In genomic region chr3:13045904-13046568, GRCh38 we compare ENCODE assay signal across 10 cellular contexts. TPM values are rescaled to one million over a fixed set of nuclear protein-coding genes. Genes with fewer than 3 reads are reported as not detected.
DNase-seq lines count a peak whose midpoint lies in the region; ATAC-seq and TF ChIP-seq lines count a peak whose summit lies in the region.
"Had no signal": no experiment of that assay in that cellular context is flagged by ENCODE, and none has a peak within 500 bp of the region (broad histone marks: within the 10 kb centered on the region; RNA-seq: fewer than 3 reads in every experiment).

No MANE protein-coding gene starts in this region.

- ATAC-seq in GM19328 (IDR thresholded peaks at IDR 0.05; ENCODE audit: unreplicated experiment) (peak; percentile 80), HG03159 (IDR thresholded peaks at IDR 0.05; ENCODE audit: unreplicated experiment) (peak; percentile 79), activated B cell treated with CpG ODN at 0.5 μM for 24 hours (ENCODE audit: low read depth) (peak; percentile 90), sciatic nerve (peak; percentile 66)
- ATAC-seq: body of pancreas had no signal

- CTCF ChIA-PET in activated B cell treated with CpG ODN at 0.5 μM for 24 hours (lab: Charles Lee) = interaction anchor here (1.0 to 3.3 kb wide), 12 partner anchors 12 to 144 kb away, joined by 3 to 14 read pairs (median 4); no protein-coding TSS in a partner anchor

- H3K4me1 Mint-ChIP-seq in activated B cell treated with CpG ODN at 0.5 μM for 24 hours = peaks cover 74% of the 10 kb centered on the region

- TF ChIP-seq CTCF in GM10266 (IDR thresholded peaks at IDR 0.05; ENCODE audit: control insufficient read depth, insufficient read depth, low read depth, missing control alignments) = peak; percentile 0
- no peak for TF ChIP-seq CTCF in activated B cell treated with CpG ODN at 0.5 μM for 24 hours (IDR thresholded peaks at IDR 0.05)

- peak overlapping the region; percentile 62 for H3K4me3 Mint-ChIP-seq in activated B cell treated with CpG ODN at 0.5 μM for 24 hours

- H3K36me3 Mint-ChIP-seq in activated B cell treated with CpG ODN at 0.5 μM for 24 hours (ENCODE audit: low read depth) = peaks cover 9% of the 10 kb centered on the region

- H3K9me3 Mint-ChIP-seq in activated B cell treated with CpG ODN at 0.5 μM for 24 hours = no peaks in the 10 kb centered on the region

- POLR2A ChIA-PET in activated B cell treated with CpG ODN at 0.5 μM for 24 hours (lab: Charles Lee) = interaction anchor here (0.6 to 5.5 kb wide), 24 partner anchors 15 to 399 kb away, joined by 3 to 170 read pairs (median 5); partner anchors contain the start of genes IQSEC1 and RPL32

- H3K27me3 Mint-ChIP-seq in activated B cell treated with CpG ODN at 0.5 μM for 24 hours = no peaks in the 10 kb centered on the region

- intact Hi-C loops in activated B cell treated with CpG ODN at 0.5 μM for 24 hours (cut with micrococcal nuclease) = loop anchor here (1.0 to 2.0 kb wide), 10 partner anchors 23 to 406 kb away; no protein-coding TSS in a partner anchor
- intact Hi-C loops in sciatic nerve (cut with DNase I) = no loop called here

- peak overlapping the region; percentile 90 for H3K27ac Mint-ChIP-seq in activated B cell treated with CpG ODN at 0.5 μM for 24 hours

- DNase-seq in GM10266 (ENCODE audit: extremely low spot score) (peak; percentile 84), activated B cell treated with CpG ODN at 0.5 μM for 24 hours (peak; percentile 61), sciatic nerve (ENCODE audit: low spot score) (no peak), NCI-H446 treated with DMSO at 0.1 percent for 48 hours (lab: John Stamatoyannopoulos, UW) (no peak), NCI-H1092 (lab: John Stamatoyannopoulos, UW) (no peak), iPS-NIHi7 (ENCODE audit: extremely low spot score) (no peak)
- DNase-seq: IMR-90 had no signal

RNA-seq across cellular contexts. Expression of gene IQSEC1, which starts 27.2 kb away (rescaled TPM):
- total RNA-seq in activated B cell treated with CpG ODN at 0.5 μM for 24 hours (260 and 296 TPM in 2 replicates), sciatic nerve (77.5 TPM)

Comparison
In these comparisons a context has a peak if more than half of its experiments do, and no peak if none do; other contexts are left out.
1. DNase-seq: peak in GM10266 (single experiment) and activated B cell treated with CpG ODN at 0.5 μM for 24 hours (single experiment); none in sciatic nerve (single experiment), NCI-H446 treated with DMSO at 0.1 percent for 48 hours (single experiment), NCI-H1092 (single experiment) and iPS-NIHi7 (single experiment).
2. Peak in every context shown above with its lines, with median percentiles within 50 percentile points of each other: ATAC-seq.